12 cellular contexts compared by ENCODE assay signal in the genomic region with DNA sequence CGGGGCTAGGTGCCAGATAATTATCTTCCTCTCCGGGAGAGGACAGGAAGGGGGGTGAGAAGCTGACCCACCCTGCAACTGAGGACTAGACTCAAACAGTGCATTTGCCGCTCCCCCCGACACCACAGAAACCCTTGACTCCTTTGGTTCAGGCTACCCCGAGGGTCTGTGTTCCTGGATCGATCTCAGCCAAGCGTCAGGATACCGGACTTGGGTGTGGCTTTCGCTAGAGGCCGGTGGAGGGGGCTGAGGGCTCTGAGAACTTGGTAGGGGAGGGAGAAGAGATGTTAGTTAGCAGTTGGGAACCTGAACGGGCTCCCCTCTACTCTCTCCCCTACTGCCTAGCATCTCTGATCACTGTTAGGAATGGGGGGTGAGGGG. TPM values are rescaled to one million over a fixed set of nuclear protein-coding genes. Genes with fewer than 3 reads are reported as not detected.
A peak's percentile ranks its signal among the peaks of the same experiment; 100 is the strongest.
DNase-seq lines count a peak whose midpoint lies in the region; ATAC-seq and TF ChIP-seq lines count a peak whose summit lies in the region.
"Had no signal": no experiment of that assay in that cellular context is flagged by ENCODE, and none has a peak within 500 bp of the region (broad histone marks: within the 10 kb centered on the region; RNA-seq: fewer than 3 reads in every experiment).

No MANE protein-coding gene starts in this region.

- H2AFZ ChIP-seq in trophoblast cell (ENCODE audit: insufficient read depth, low read length, poor library complexity): no peak overlapping the region

- no peak for ATAC-seq in effector memory CD8-positive, alpha-beta T cell (replicated peaks)
- ATAC-seq: gastroesophageal sphincter had no signal

- no peak overlapping the region for H3K18ac ChIP-seq in trophoblast cell (ENCODE audit: low read length)

- H3K4me3 ChIP-seq in HUES64 (ENCODE audit: low read length) (peak overlapping the region; percentile 61), endodermal cell (ENCODE audit: low read length) (peak overlapping the region; percentile 73), trophoblast cell (ENCODE audit: low read depth, low read length) (no peak overlapping the region)
- H3K4me3 ChIP-seq: K562 had no signal

- no peak overlapping the region for H2BK12ac ChIP-seq in trophoblast cell (ENCODE audit: low read length)

- H3K4ac ChIP-seq in trophoblast cell (ENCODE audit: low read depth, low read length): no peak overlapping the region

- H3K79me2 ChIP-seq in trophoblast cell (ENCODE audit: control insufficient read depth, insufficient read depth, low read length, poor library complexity): no peaks in the 10 kb centered on the region

- DNase-seq in COLO668 (lab: John Stamatoyannopoulos, UW; ENCODE audit: unreplicated experiment) (peak; percentile 44), endodermal cell (peak; percentile 70), trophoblast cell (no peak), T-helper 9 cell (no peak)
- DNase-seq in activated CD4-positive, CD25-positive, alpha-beta regulatory T cell (lab: John Stamatoyannopoulos, UW): no peak
- DNase-seq in effector memory CD8-positive, alpha-beta T cell: no peak
- DNase-seq in activated CD4-positive, alpha-beta T cell treated with anti-CD3 and anti-CD28 coated beads for 4 hours: no peak
- DNase-seq: transverse colon had no signal

- 3% methylated on average over 10 of the region's 11 CpGs for WGBS in HUES64
- WGBS in endodermal cell (ENCODE audit: insufficient coverage in 1 of 2, insufficient read length in 1 of 2), 2 experiments: 2 to 19% methylated on average over 3 to 10 of the region's 11 CpGs
- no CpG with 5 or more reads among the region's 11 CpGs for WGBS in trophoblast cell (ENCODE audit: extremely low coverage, insufficient coverage, insufficient read length)

- no peak overlapping the region for H2BK5ac ChIP-seq in trophoblast cell (ENCODE audit: low read depth, low read length, poor library complexity)

- H3K4me1 ChIP-seq in HUES64 (ENCODE audit: insufficient read depth, low read length) (peaks cover 12% of the 10 kb centered on the region; the same call in 1 of the 2 replicates), endodermal cell (ENCODE audit: control insufficient read depth, insufficient read depth, low read length) (peaks cover 4% of the 10 kb centered on the region), trophoblast cell (ENCODE audit: control insufficient read depth in 1 of 2, insufficient read depth in 2 of 2, low read length in 2 of 2) (peaks cover 6% of the 10 kb centered on the region in 2 experiments)

- H3K36me3 Mint-ChIP-seq in endodermal cell (ENCODE audit: low read depth): peaks cover 5% of the 10 kb centered on the region
- no peaks in the 10 kb centered on the region for H3K36me3 Mint-ChIP-seq in effector memory CD8-positive, alpha-beta T cell (ENCODE audit: insufficient read depth)

- H3K9me3 ChIP-seq in HUES64 (ENCODE audit: insufficient read depth, low read depth, low read length) (no peaks in the 10 kb centered on the region), endodermal cell (ENCODE audit: control insufficient read depth, low read length) (no peaks in the 10 kb centered on the region), trophoblast cell (ENCODE audit: insufficient read depth, low read depth, low read length) (peaks cover 4% of the 10 kb centered on the region)
- H3K9me3 ChIP-seq: gastroesophageal sphincter, transverse colon had no signal

- TF ChIP-seq CTCF in endodermal cell (conservative IDR thresholded peaks at IDR 0.05): no peak

- H3K79me1 ChIP-seq in trophoblast cell (ENCODE audit: low read length): no peaks in the 10 kb centered on the region

- H4K12ac ChIP-seq in trophoblast cell (ENCODE audit: low read depth, low read length): no peak overlapping the region

- no peak overlapping the region for H3K27ac Mint-ChIP-seq in endodermal cell
- H3K27ac Mint-ChIP-seq in effector memory CD8-positive, alpha-beta T cell: no peak overlapping the region
- H3K27ac Mint-ChIP-seq: T-helper 2 cell treated with Interferon-gamma antibody and Interleukin-4, amounts not matched to agents 5 μg/mL and 100 μg/mL, for 36 hours had no signal

- no peak overlapping the region for H2BK120ac ChIP-seq in trophoblast cell (ENCODE audit: insufficient read depth, low read length, poor library complexity)

- H3K9ac ChIP-seq in HUES64 (ENCODE audit: low read depth, low read length): no peak overlapping the region
- H3K9ac ChIP-seq in endodermal cell (ENCODE audit: extremely low read depth, low read length, poor library complexity, severe bottlenecking): no peak overlapping the region
- H3K9ac ChIP-seq in trophoblast cell (ENCODE audit: low read length): no peak overlapping the region

- H3K36me3 ChIP-seq in HUES64 (ENCODE audit: insufficient read depth, low read length) (no peaks in the 10 kb centered on the region), endodermal cell (ENCODE audit: control insufficient read depth, insufficient read depth, low read length) (no peaks in the 10 kb centered on the region), trophoblast cell (ENCODE audit: control insufficient read depth in 1 of 2, insufficient read depth in 2 of 2, low read length in 2 of 2) (no peaks in the 10 kb centered on the region)
- H3K36me3 ChIP-seq: gastroesophageal sphincter, transverse colon had no signal

- no peak overlapping the region for H2AK5ac ChIP-seq in trophoblast cell (ENCODE audit: low read length)

- H3K23ac ChIP-seq in trophoblast cell (ENCODE audit: low read length): no peak overlapping the region

- H3K27me3 Mint-ChIP-seq in endodermal cell (ENCODE audit: insufficient read depth): peaks cover 50% of the 10 kb centered on the region
- peaks cover 71 to 88% of the 10 kb centered on the region in 2 donors for H3K27me3 Mint-ChIP-seq in effector memory CD8-positive, alpha-beta T cell

- peak overlapping the region; percentile 71 for H3K4me3 Mint-ChIP-seq in endodermal cell
- no peak overlapping the region for H3K4me3 Mint-ChIP-seq in effector memory CD8-positive, alpha-beta T cell
- H3K4me3 Mint-ChIP-seq: T-helper 2 cell treated with Interferon-gamma antibody and Interleukin-4, amounts not matched to agents 5 μg/mL and 100 μg/mL, for 36 hours had no signal

- peaks cover 26% of the 10 kb centered on the region for H3K4me1 Mint-ChIP-seq in endodermal cell
- peaks cover 0 to 4% of the 10 kb centered on the region in 2 donors for H3K4me1 Mint-ChIP-seq in effector memory CD8-positive, alpha-beta T cell (ENCODE audit: low read depth in 2 of 2)

- peaks cover 71% of the 10 kb centered on the region for H3K27me3 ChIP-seq in HUES64 (ENCODE audit: insufficient read depth, low read length)
- H3K27me3 ChIP-seq in endodermal cell (ENCODE audit: control insufficient read depth, insufficient read depth, low read length, poor library complexity, severe bottlenecking): peaks cover 33% of the 10 kb centered on the region
- H3K27me3 ChIP-seq in trophoblast cell (ENCODE audit: insufficient read depth, low read length): peaks cover 31% of the 10 kb centered on the region

- H3K4me2 ChIP-seq in trophoblast cell (ENCODE audit: low read length): peak overlapping the region; percentile 62

- H3K27ac ChIP-seq in HUES64 (ENCODE audit: low read depth, low read length): no peak overlapping the region
- H3K27ac ChIP-seq in endodermal cell (ENCODE audit: low read depth, low read length): no peak overlapping the region
- H3K27ac ChIP-seq in trophoblast cell (ENCODE audit: low read depth, low read length): no peak overlapping the region
- H3K27ac ChIP-seq: gastroesophageal sphincter, transverse colon had no signal

- no peaks in the 10 kb centered on the region for H3K9me3 Mint-ChIP-seq in endodermal cell
- no peaks in the 10 kb centered on the region for H3K9me3 Mint-ChIP-seq in effector memory CD8-positive, alpha-beta T cell
- H3K9me3 Mint-ChIP-seq: T-helper 2 cell treated with Interferon-gamma antibody and Interleukin-4, amounts not matched to agents 5 μg/mL and 100 μg/mL, for 36 hours had no signal

- no peak overlapping the region for H4K91ac ChIP-seq in trophoblast cell (ENCODE audit: low read depth, low read length)

- no peak overlapping the region for H4K8ac ChIP-seq in trophoblast cell (ENCODE audit: low read depth, low read length)

- H3K14ac ChIP-seq in trophoblast cell (ENCODE audit: low read length): no peak overlapping the region

RNA-seq across cellular contexts. Expression of a gene that starts 0.8 kb away (rescaled TPM):
- polyA plus RNA-seq in HUES64 (2013, experiment 1 of 2): 4.1 TPM
- polyA plus RNA-seq in HUES64 (2013, experiment 2 of 2): 5.4 TPM
- total RNA-seq in endodermal cell: 10 to 100 TPM; 32.1 to 39.4 TPM
- 12.1 TPM for polyA plus RNA-seq in endodermal cell (2013, experiment 1 of 2)
- polyA plus RNA-seq in endodermal cell (2013, experiment 2 of 2): 12.8 TPM
- 0.07 and 0.08 TPM in 2 replicates for polyA plus RNA-seq in trophoblast cell (2013)
- total RNA-seq: K562 had no signal
- polyA plus RNA-seq: K562 had no signal

Comparison
In these comparisons a context has a peak if more than half of its experiments do, and no peak if none do; other contexts are left out.
1. DNase-seq: peak in COLO668 (single experiment) and endodermal cell (single experiment); none in trophoblast cell (0 of 2), activated CD4-positive, CD25-positive, alpha-beta regulatory T cell (0 of 4), effector memory CD8-positive, alpha-beta T cell (0 of 3), activated CD4-positive, alpha-beta T cell treated with anti-CD3 and anti-CD28 coated beads for 4 hours (0 of 2) and T-helper 9 cell (single experiment).